In genomic region chr19:53254451-53255341, GRCh38 we compare ENCODE assay signal across 8 cellular contexts. TPM values are rescaled to one million over a fixed set of nuclear protein-coding genes. Genes with fewer than 3 reads are reported as not detected.
DNase-seq lines count a peak whose midpoint lies in the region; ATAC-seq lines count a peak whose summit lies in the region.

Gene ZNF677 (minus strand): TSS chr19:53254873. CDS start chr19:53251550, 3,323 bp downstream.

- DNase-seq in MV-4-11 (lab: John Stamatoyannopoulos, UW) (peak; percentile 64), lung microvascular endothelial cell (ENCODE audit: low read depth in 2 of 2) (peak; percentile 90 to 92)
- DNase-seq in activated CD8-positive, alpha-beta memory T cell treated with anti-CD3 and anti-CD28 coated beads for 4 hours (ENCODE audit: low read depth in 2 of 2), result peak; percentile 65 to 70
- DNase-seq in effector memory CD4-positive, alpha-beta T cell, result peak; percentile 55 to 73 (median 57)
- DNase-seq in stimulated activated CD4-positive, alpha-beta T cell treated with anti-CD3 and anti-CD28 coated beads, Interleukin-4, amount 100 ng/mL, for 1 hour, result peak; percentile 83

- H3K36me3 ChIP-seq in BLaER1, result peaks cover 38% of the 10 kb centered on the region
- peaks cover 5% of the 10 kb centered on the region for H3K36me3 ChIP-seq in effector memory CD4-positive, alpha-beta T cell (ENCODE audit: control insufficient read depth, insufficient read depth, low read length)

- peaks cover 12% of the 10 kb centered on the region for H3K4me1 ChIP-seq in BLaER1
- H3K4me1 ChIP-seq in effector memory CD4-positive, alpha-beta T cell (ENCODE audit: control insufficient read depth, insufficient read depth, low read length, poor library complexity, severe bottlenecking), result peaks cover 3% of the 10 kb centered on the region

- peak within 1 kb of the TSS; percentile 94 for H3K4me3 ChIP-seq in BLaER1
- H3K4me3 ChIP-seq in effector memory CD4-positive, alpha-beta T cell (ENCODE audit: insufficient read depth, low read depth, low read length, poor library complexity, severe bottlenecking), result peak within 1 kb of the TSS; percentile 77

- peak within 1 kb of the TSS; percentile 88 for H3K4me2 ChIP-seq in BLaER1

- H3K9ac ChIP-seq in BLaER1, result peak within 1 kb of the TSS; percentile 88

- peak within 1 kb of the TSS; percentile 87 for H3K27ac ChIP-seq in BLaER1
- no peak within 1 kb of the TSS for H3K27ac ChIP-seq in effector memory CD4-positive, alpha-beta T cell (ENCODE audit: insufficient read depth, low read length, poor library complexity, severe bottlenecking)

- no peaks in the 10 kb centered on the region for H3K27me3 ChIP-seq in BLaER1
- no peaks in the 10 kb centered on the region for H3K27me3 ChIP-seq in effector memory CD4-positive, alpha-beta T cell (replicated peaks; ENCODE audit: control insufficient read depth, insufficient read depth, low read length, poor library complexity, severe bottlenecking)

- H3K9me3 ChIP-seq in BLaER1, result peaks cover 58% of the 10 kb centered on the region
- no peaks in the 10 kb centered on the region for H3K9me3 ChIP-seq in effector memory CD4-positive, alpha-beta T cell (ENCODE audit: control insufficient read depth, low read length)

- H4K20me1 ChIP-seq in BLaER1, result no peaks in the 10 kb centered on the region

- ATAC-seq in GM18511 (IDR thresholded peaks at IDR 0.05; ENCODE audit: unreplicated experiment), result no peak
- no peak for ATAC-seq in GM21576 (IDR thresholded peaks at IDR 0.05; ENCODE audit: unreplicated experiment)

RNA-seq across cellular contexts. Expression of gene ZNF677, which starts in this region (rescaled TPM):
- total RNA-seq in lung microvascular endothelial cell, result 15.5 and 16.5 TPM in 2 replicates
